Comparison of ENCODE assay signal across 17 cellular contexts in genomic region chr22:20316217-20316843, GRCh38. TPM values are rescaled to one million over a fixed set of nuclear protein-coding genes. Genes with fewer than 3 reads are reported as not detected.
DNase-seq lines count a peak whose midpoint lies in the region; TF ChIP-seq lines count a peak whose summit lies in the region.
"Had no signal": no experiment of that assay in that cellular context is flagged by ENCODE, and none has a peak within 500 bp of the region (broad histone marks: within the 10 kb centered on the region; RNA-seq: fewer than 3 reads in every experiment).

No MANE protein-coding gene starts in this region.

- no peak overlapping the region for H3K4me3 ChIP-seq in HEK293 (ENCODE audit: low read depth, low read length)
- no peak overlapping the region for H3K4me3 ChIP-seq in iPS-15b (ENCODE audit: low read depth, low read length)
- H3K4me3 ChIP-seq in smooth muscle cell, result no peak overlapping the region
- H3K4me3 ChIP-seq: tibial artery had no signal

- CTCF ChIA-PET in HEK293 (lab: Yijun Ruan, JAX), result interaction anchor here (0.8 to 4.5 kb wide), 7 partner anchors 11 to 192 kb away, joined by 3 to 20 read pairs (median 4); partner anchors contain the start of genes MED15 and ZNF74

- no peak overlapping the region for H3K4me3 Mint-ChIP-seq in T-helper 2 cell treated with Interferon-gamma antibody and Interleukin-4, amounts not matched to agents 5 μg/mL and 100 μg/mL, for 36 hours
- no peak overlapping the region for H3K4me3 Mint-ChIP-seq in progenitor cell of endocrine pancreas (ENCODE audit: low read depth)
- H3K4me3 Mint-ChIP-seq: activated naive CD8-positive, alpha-beta T cell treated with anti-CD3 and anti-CD28 coated beads, Interleukin-2, amount 50 U/mL, for 24 hours; B cell; T-helper 1 cell treated with Interleukin-12 subunit alpha and Interleukin-12 subunit beta and Interleukin-4 antibody, amounts not matched to agents 30 μg/mL and 1 μg/mL, for 36 hours had no signal

- DNase-seq in T-helper 2 cell treated with Interferon-gamma antibody and Interleukin-4, amounts not matched to agents 5 μg/mL and 100 μg/mL, for 36 hours (ENCODE audit: low spot score), result peak; percentile 3
- no peak for DNase-seq in T-helper 2 cell
- DNase-seq in retina, result peak; percentile 1
- DNase-seq in smooth muscle cell (lab: John Stamatoyannopoulos, UW; ENCODE audit: unreplicated experiment), result no peak
- no peak for DNase-seq in progenitor cell of endocrine pancreas (ENCODE audit: low spot score, unreplicated experiment)
- no peak for DNase-seq in amygdala (lab: John Stamatoyannopoulos, UW)
- DNase-seq: activated naive CD8-positive, alpha-beta T cell treated with anti-CD3 and anti-CD28 coated beads, Interleukin-2, amount 50 U/mL, for 24 hours; GF-D8; NCI-H187 treated with DMSO at 0.1 percent for 48 hours; SHP77 treated with DMSO at 0.1 percent for 48 hours; small intestine had no signal

- WGBS in smooth muscle cell (ENCODE audit: low lambda C conversion rate), result 94% methylated on average over 12 of the region's 12 CpGs

- POLR2A ChIA-PET in HEK293 (lab: Yijun Ruan, JAX), result no interaction called here

- H3K9ac ChIP-seq in iPS-15b (ENCODE audit: low read depth, low read length) (peak overlapping the region; percentile 12), smooth muscle cell (ENCODE audit: low read depth) (no peak overlapping the region)

- H3K27me3 ChIP-seq in iPS-15b (ENCODE audit: control insufficient read depth, insufficient read depth, low read length) (no peaks in the 10 kb centered on the region), smooth muscle cell (ENCODE audit: low read depth) (no peaks in the 10 kb centered on the region)
- H3K27me3 ChIP-seq: tibial artery had no signal

- TF ChIP-seq CTCF in HEK293 (tag by site-specific recombination; IDR thresholded peaks at IDR 0.05), result no peak
- TF ChIP-seq CTCF in smooth muscle cell (IDR thresholded peaks at IDR 0.05; ENCODE audit: borderline replicate concordance, insufficient read depth, poor library complexity, severe bottlenecking), result no peak
- TF ChIP-seq CTCF in progenitor cell of endocrine pancreas (IDR thresholded peaks at IDR 0.05; ENCODE audit: unreplicated experiment), result no peak

- peaks cover 4% of the 10 kb centered on the region; the same call in 1 of the 2 replicates for H3K4me1 ChIP-seq in HEK293 (ENCODE audit: control insufficient read depth, insufficient read depth, low read length)
- peaks cover 4% of the 10 kb centered on the region for H3K4me1 ChIP-seq in iPS-15b (ENCODE audit: control insufficient read depth, insufficient read depth, low read length)
- peaks cover 6% of the 10 kb centered on the region for H3K4me1 ChIP-seq in smooth muscle cell (ENCODE audit: low read depth)

- peaks cover 7% of the 10 kb centered on the region for H3K36me3 Mint-ChIP-seq in T-helper 2 cell treated with Interferon-gamma antibody and Interleukin-4, amounts not matched to agents 5 μg/mL and 100 μg/mL, for 36 hours (ENCODE audit: low read depth)
- no peaks in the 10 kb centered on the region for H3K36me3 Mint-ChIP-seq in progenitor cell of endocrine pancreas (ENCODE audit: insufficient read depth)

- H3K4me2 ChIP-seq in smooth muscle cell, result no peak overlapping the region

- H3K79me2 ChIP-seq in smooth muscle cell (ENCODE audit: low read depth), result peaks cover 25% of the 10 kb centered on the region

- H3K27me3 Mint-ChIP-seq in T-helper 2 cell treated with Interferon-gamma antibody and Interleukin-4, amounts not matched to agents 5 μg/mL and 100 μg/mL, for 36 hours (ENCODE audit: low read depth), result no peaks in the 10 kb centered on the region
- H3K27me3 Mint-ChIP-seq in progenitor cell of endocrine pancreas, result no peaks in the 10 kb centered on the region
- H3K27me3 Mint-ChIP-seq: activated naive CD8-positive, alpha-beta T cell treated with anti-CD3 and anti-CD28 coated beads, Interleukin-2, amount 50 U/mL, for 24 hours; B cell had no signal

- no peaks in the 10 kb centered on the region for H3K9me3 Mint-ChIP-seq in T-helper 2 cell treated with Interferon-gamma antibody and Interleukin-4, amounts not matched to agents 5 μg/mL and 100 μg/mL, for 36 hours
- no peaks in the 10 kb centered on the region for H3K9me3 Mint-ChIP-seq in progenitor cell of endocrine pancreas (ENCODE audit: low read depth)
- H3K9me3 Mint-ChIP-seq: activated naive CD8-positive, alpha-beta T cell treated with anti-CD3 and anti-CD28 coated beads, Interleukin-2, amount 50 U/mL, for 24 hours; T-helper 1 cell treated with Interleukin-12 subunit alpha and Interleukin-12 subunit beta and Interleukin-4 antibody, amounts not matched to agents 30 μg/mL and 1 μg/mL, for 36 hours had no signal

- no peaks in the 10 kb centered on the region for H3F3A ChIP-seq in smooth muscle cell (ENCODE audit: low read depth)

- H3K4me1 Mint-ChIP-seq in T-helper 2 cell treated with Interferon-gamma antibody and Interleukin-4, amounts not matched to agents 5 μg/mL and 100 μg/mL, for 36 hours (ENCODE audit: low read depth), result peaks cover 21% of the 10 kb centered on the region
- H3K4me1 Mint-ChIP-seq in progenitor cell of endocrine pancreas (ENCODE audit: low read depth), result peaks cover 14% of the 10 kb centered on the region

- H2AFZ ChIP-seq in smooth muscle cell (ENCODE audit: low read depth), result no peak overlapping the region

- H3K27ac ChIP-seq in HEK293 (ENCODE audit: extremely low read depth, low read depth, low read length) (no peak overlapping the region), smooth muscle cell (ENCODE audit: low read depth) (no peak overlapping the region)
- H3K27ac ChIP-seq: 22Rv1, tibial artery had no signal

- H3K9me3 ChIP-seq in HEK293 (ENCODE audit: control insufficient read depth, insufficient read depth, low read depth, low read length) (no peaks in the 10 kb centered on the region), iPS-15b (ENCODE audit: control insufficient read depth, insufficient read depth, low read length) (no peaks in the 10 kb centered on the region), smooth muscle cell (replicated peaks; ENCODE audit: low read depth) (no peaks in the 10 kb centered on the region)
- H3K9me3 ChIP-seq: tibial artery had no signal

- H3K36me3 ChIP-seq in HEK293 (ENCODE audit: control insufficient read depth in 2 of 2, insufficient read depth in 1 of 2, low read length in 2 of 2) (peaks cover 0 to 14% of the 10 kb centered on the region in 2 experiments; a peak in 1 of 3 replicates), iPS-15b (ENCODE audit: control insufficient read depth, insufficient read depth, low read length) (no peaks in the 10 kb centered on the region), smooth muscle cell (ENCODE audit: low read depth) (no peaks in the 10 kb centered on the region)

- H4K20me1 ChIP-seq in smooth muscle cell (ENCODE audit: low read depth), result peaks cover 27% of the 10 kb centered on the region

- no peak overlapping the region for H3K27ac Mint-ChIP-seq in T-helper 2 cell treated with Interferon-gamma antibody and Interleukin-4, amounts not matched to agents 5 μg/mL and 100 μg/mL, for 36 hours
- H3K27ac Mint-ChIP-seq in progenitor cell of endocrine pancreas, result no peak overlapping the region
- H3K27ac Mint-ChIP-seq: activated naive CD8-positive, alpha-beta T cell treated with anti-CD3 and anti-CD28 coated beads, Interleukin-2, amount 50 U/mL, for 24 hours; B cell; T-helper 1 cell treated with Interleukin-12 subunit alpha and Interleukin-12 subunit beta and Interleukin-4 antibody, amounts not matched to agents 30 μg/mL and 1 μg/mL, for 36 hours had no signal

TF ChIP-seq in HEK293, 187 proteins besides CTCF, POLR2A, EP300 and RAD21 (continues in another document):
- TF ChIP-seq ZNF561 (tag by site-specific recombination; IDR thresholded peaks at IDR 0.05; ENCODE audit: borderline replicate concordance) (no peak), KLF1 (tag by site-specific recombination; IDR thresholded peaks at IDR 0.05) (peak; percentile 21; the same call in 1 of the 2 replicates), PRDM10 (tag by site-specific recombination; IDR thresholded peaks at IDR 0.05) (no peak), ZBTB17 (tag by site-specific recombination; IDR thresholded peaks at IDR 0.05) (no peak)

RNA-seq across cellular contexts. Expression of gene DGCR6L, which starts 3.5 kb away (rescaled TPM):
- 22.2 and 30.3 TPM in 2 replicates for total RNA-seq in smooth muscle cell
- polyA plus RNA-seq in smooth muscle cell, result 74.8 and 77.6 TPM in 2 replicates
- total RNA-seq in progenitor cell of endocrine pancreas, result 37.2 and 41.0 TPM in 2 replicates

RNA-seq across cellular contexts. Expression of gene RTN4R, which starts 48.2 kb away (rescaled TPM):
- total RNA-seq in smooth muscle cell (1.8 and 3.9 TPM in 2 replicates), progenitor cell of endocrine pancreas (30.8 and 36.0 TPM in 2 replicates)
- 4.7 and 8.4 TPM in 2 replicates for polyA plus RNA-seq in smooth muscle cell

Comparison
In these comparisons a context has a peak if more than half of its experiments do, and no peak if none do; other contexts are left out.
1. DNase-seq: peak in T-helper 2 cell treated with Interferon-gamma antibody and Interleukin-4, amounts not matched to agents 5 μg/mL and 100 μg/mL, for 36 hours (single experiment) and retina (single experiment); none in T-helper 2 cell (0 of 5), smooth muscle cell (single experiment), progenitor cell of endocrine pancreas (single experiment) and amygdala (0 of 56).